In the genomic region with DNA sequence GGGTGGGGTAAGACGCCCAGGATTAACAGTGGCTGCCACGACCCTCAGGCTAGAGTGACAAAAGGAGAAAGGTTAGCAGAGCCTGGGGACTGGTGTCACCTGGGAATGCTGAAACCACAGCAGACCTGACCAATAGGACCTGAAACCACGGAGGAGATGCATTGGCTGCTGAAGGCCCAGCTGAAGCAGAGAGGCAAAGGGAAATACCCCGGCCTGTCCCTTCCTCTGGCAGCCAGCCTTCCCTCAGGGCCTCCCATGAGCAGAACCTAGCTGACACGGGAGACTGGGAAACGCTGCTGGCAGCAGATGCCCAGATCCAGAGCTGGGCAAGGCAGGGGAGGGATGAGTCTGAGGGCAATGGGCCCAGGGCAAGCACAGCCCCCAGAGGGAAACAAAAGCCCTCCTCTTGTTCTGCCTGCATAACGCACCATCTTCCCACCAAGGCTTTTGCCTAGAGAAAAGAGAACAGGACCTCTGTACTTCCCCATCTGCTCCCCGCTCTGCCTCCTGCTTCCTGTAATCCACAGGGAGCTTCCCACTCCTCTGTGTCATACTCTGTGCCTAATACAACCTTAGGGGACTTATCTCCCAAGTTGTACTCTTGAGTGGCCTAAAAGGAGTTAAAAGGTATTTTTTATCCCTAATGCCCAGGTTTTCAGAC, we compare ENCODE assay signal across 17 cellular contexts.
DNase-seq lines count a peak whose midpoint lies in the region; ATAC-seq and TF ChIP-seq lines count a peak whose summit lies in the region.
"Had no signal": no experiment of that assay in that cellular context is flagged by ENCODE, and none has a peak within 500 bp of the region (broad histone marks: within the 10 kb centered on the region; RNA-seq: fewer than 3 reads in every experiment).

No MANE protein-coding gene starts in this region.

- no peaks in the 10 kb centered on the region for H3K36me3 Mint-ChIP-seq in CD8-positive, alpha-beta T cell
- H3K36me3 Mint-ChIP-seq: naive thymus-derived CD4-positive, alpha-beta T cell had no signal

- no peaks in the 10 kb centered on the region for H3K4me1 Mint-ChIP-seq in CD8-positive, alpha-beta T cell (ENCODE audit: low read depth)
- H3K4me1 Mint-ChIP-seq: naive thymus-derived CD4-positive, alpha-beta T cell had no signal

- H3K27me3 Mint-ChIP-seq in CD8-positive, alpha-beta T cell (ENCODE audit: low read depth), result peaks cover 11% of the 10 kb centered on the region

- H3K27ac ChIP-seq in CD8-positive, alpha-beta T cell (ENCODE audit: low read depth, low read length), result no peak overlapping the region
- no peak overlapping the region for H3K27ac ChIP-seq in psoas muscle
- H3K27ac ChIP-seq: SJCRH30, testis had no signal

- POLR2A ChIA-PET in CD8-positive, alpha-beta T cell (lab: Charles Lee), result no interaction called here

- 49 to 59% (median 53%) methylated on average over 7 to 8 of the region's 8 CpGs for WGBS in psoas muscle, 3 donors

- no peaks in the 10 kb centered on the region for H3K4me1 ChIP-seq in CD8-positive, alpha-beta T cell (ENCODE audit: insufficient read depth, low read length)
- no peaks in the 10 kb centered on the region for H3K4me1 ChIP-seq in psoas muscle
- H3K4me1 ChIP-seq: SJCRH30, testis had no signal

- ATAC-seq in HG02610 (IDR thresholded peaks at IDR 0.05; ENCODE audit: unreplicated experiment), result peak; percentile 35
- ATAC-seq in HG03457 (IDR thresholded peaks at IDR 0.05; ENCODE audit: unreplicated experiment), result peak; percentile 35
- ATAC-seq in CD8-positive, alpha-beta T cell, result no peak
- ATAC-seq in psoas muscle, result no peak
- ATAC-seq: activated T-cell treated with anti-CD3 and anti-CD28 coated beads, Interleukin-2, amount 50 U/mL, for 72 hours; naive thymus-derived CD4-positive, alpha-beta T cell had no signal

- TF ChIP-seq CTCF in CD8-positive, alpha-beta T cell (IDR thresholded peaks at IDR 0.05), result no peak
- no peak for TF ChIP-seq CTCF in psoas muscle (IDR thresholded peaks at IDR 0.05)

- CTCF ChIA-PET in CD8-positive, alpha-beta T cell (lab: Charles Lee), result no interaction called here

- H3K4me3 ChIP-seq in CD8-positive, alpha-beta T cell (ENCODE audit: low read depth, low read length), result no peak overlapping the region
- H3K4me3 ChIP-seq in psoas muscle, result no peak overlapping the region
- H3K4me3 ChIP-seq: SJCRH30, testis had no signal

- H3K27ac Mint-ChIP-seq in CD8-positive, alpha-beta T cell, result no peak overlapping the region
- H3K27ac Mint-ChIP-seq: activated T-cell treated with anti-CD3 and anti-CD28 coated beads, Interleukin-2, amount 50 U/mL, for 72 hours; HFFc6; naive thymus-derived CD4-positive, alpha-beta T cell had no signal

- H3K4me3 Mint-ChIP-seq in CD8-positive, alpha-beta T cell, result no peak overlapping the region
- H3K4me3 Mint-ChIP-seq: activated T-cell treated with anti-CD3 and anti-CD28 coated beads, Interleukin-2, amount 50 U/mL, for 72 hours; HFFc6; naive thymus-derived CD4-positive, alpha-beta T cell had no signal

- no peaks in the 10 kb centered on the region for H3K27me3 ChIP-seq in CD8-positive, alpha-beta T cell (ENCODE audit: insufficient read depth, low read length)
- H3K27me3 ChIP-seq in psoas muscle (ENCODE audit: insufficient read depth in 3 of 3, low read length in 2 of 3), result peaks cover 0 to 4% (median 0%) of the 10 kb centered on the region in 3 donors
- H3K27me3 ChIP-seq: SJCRH30, testis had no signal

- H3K9me3 ChIP-seq in CD8-positive, alpha-beta T cell (ENCODE audit: low read length), result no peaks in the 10 kb centered on the region
- no peaks in the 10 kb centered on the region for H3K9me3 ChIP-seq in psoas muscle
- H3K9me3 ChIP-seq: SJCRH30, testis had no signal

- H3K36me3 ChIP-seq in CD8-positive, alpha-beta T cell (ENCODE audit: insufficient read depth, low read length), result no peaks in the 10 kb centered on the region
- H3K36me3 ChIP-seq in psoas muscle (ENCODE audit: insufficient read depth in 1 of 2, low read depth in 1 of 2), result no peaks in the 10 kb centered on the region
- H3K36me3 ChIP-seq: SJCRH30 had no signal

- intact Hi-C loops in CD8-positive, alpha-beta T cell (cut with DNase I, micrococcal nuclease), result no loop called here
- intact Hi-C loops in psoas muscle (cut with DNase I), result no loop called here

- no peaks in the 10 kb centered on the region for H3K9me3 Mint-ChIP-seq in CD8-positive, alpha-beta T cell
- H3K9me3 Mint-ChIP-seq: activated T-cell treated with anti-CD3 and anti-CD28 coated beads, Interleukin-2, amount 50 U/mL, for 72 hours; HFFc6; naive thymus-derived CD4-positive, alpha-beta T cell had no signal

- peak; percentile 31 for DNase-seq in SKM-1 treated with dmso at 0.1 percent for 144 hours (lab: John Stamatoyannopoulos, UW; ENCODE audit: unreplicated experiment)
- no peak for DNase-seq in SKM-1 (lab: John Stamatoyannopoulos, UW; ENCODE audit: unreplicated experiment)
- DNase-seq in CD8-positive, alpha-beta T cell, result no peak
- DNase-seq in HuH-7 (ENCODE audit: low spot score), result no peak
- DNase-seq in psoas muscle, result no peak
- DNase-seq in GOT3 (lab: John Stamatoyannopoulos, UW), result no peak
- DNase-seq: activated CD4-positive, CD25-positive, alpha-beta regulatory T cell; activated T-cell treated with anti-CD3 and anti-CD28 coated beads, Interleukin-2, amount 50 U/mL, for 72 hours; effector memory CD4-positive, alpha-beta T cell; HFFc6; kidney; naive thymus-derived CD4-positive, alpha-beta T cell; NCI-H187 treated with DMSO at 0.1 percent for 48 hours; SJCRH30; testis had no signal

Comparison
In these comparisons a context has a peak if more than half of its experiments do, and no peak if none do; other contexts are left out.
1. ATAC-seq: peak in HG02610 (single experiment) and HG03457 (single experiment); none in CD8-positive, alpha-beta T cell (single experiment) and psoas muscle (0 of 4).